13 cellular contexts compared by ENCODE assay signal in the genomic region with DNA sequence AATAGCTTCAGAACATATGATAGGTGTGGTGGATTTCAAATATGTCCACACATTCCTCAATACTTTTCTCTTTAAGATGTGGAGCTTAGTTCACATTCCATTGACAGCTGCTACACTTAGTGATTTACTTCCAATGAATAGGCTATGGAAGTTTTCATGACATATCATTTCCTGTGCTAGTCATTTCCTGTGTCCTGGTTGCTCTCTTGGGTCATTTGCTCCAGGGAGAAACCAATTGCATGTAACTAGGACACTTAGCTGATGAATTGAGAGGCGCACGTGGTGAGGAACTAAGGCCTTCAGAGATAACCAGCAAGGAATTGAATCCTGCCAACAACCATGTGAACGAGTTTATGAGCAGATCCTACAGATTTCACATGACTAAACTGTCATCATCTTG.
DNase-seq lines count a peak whose midpoint lies in the region; ATAC-seq and TF ChIP-seq lines count a peak whose summit lies in the region.
"Had no signal": no experiment of that assay in that cellular context is flagged by ENCODE, and none has a peak within 500 bp of the region (broad histone marks: within the 10 kb centered on the region; RNA-seq: fewer than 3 reads in every experiment).

No MANE protein-coding gene starts in this region.

- H3K36me3 Mint-ChIP-seq in T-cell: no peaks in the 10 kb centered on the region
- H3K36me3 Mint-ChIP-seq in Caco-2 (ENCODE audit: insufficient read depth, unreplicated experiment): peaks cover 6% of the 10 kb centered on the region
- H3K36me3 Mint-ChIP-seq: activated naive CD8-positive, alpha-beta T cell had no signal

- DNase-seq in AG10803 (ENCODE audit: low read depth) (peak; percentile 69), MG63 (peak; percentile 10), choroid plexus epithelial cell (ENCODE audit: low read depth) (peak; percentile 62), left kidney (ENCODE audit: low read depth, low spot score) (peak; percentile 12), NCI-H524 treated with DMSO at 0.1 percent for 48 hours (lab: John Stamatoyannopoulos, UW) (no peak), T-cell (no peak), Caco-2 (no peak), GM20000 (ENCODE audit: low spot score) (no peak)
- DNase-seq: NCI-H1694, NCI-H526 treated with DMSO at 0.1 percent for 48 hours, SHP77 had no signal

- H3K4me1 ChIP-seq in Caco-2: peaks cover 13% of the 10 kb centered on the region

- CTCF ChIA-PET in T-cell (lab: Charles Lee): no interaction called here
- CTCF ChIA-PET in Caco-2 (lab: Charles Lee): no interaction called here

- H3K4me3 ChIP-seq in AG10803 (ENCODE audit: low read length) (no peak overlapping the region), MG63 (no peak overlapping the region), choroid plexus epithelial cell (ENCODE audit: low read depth, low read length) (no peak overlapping the region), Caco-2 (ENCODE audit: low read depth, low read length) (no peak overlapping the region)

- no peaks in the 10 kb centered on the region for H3K36me3 ChIP-seq in MG63
- no peaks in the 10 kb centered on the region for H3K36me3 ChIP-seq in Caco-2 (ENCODE audit: control insufficient read depth, insufficient read depth, low read length)

- no peak for TF ChIP-seq CTCF in AG10803 (conservative IDR thresholded peaks at IDR 0.05; ENCODE audit: low read length)
- TF ChIP-seq CTCF in choroid plexus epithelial cell (conservative IDR thresholded peaks at IDR 0.05; ENCODE audit: low read depth, low read length): no peak
- TF ChIP-seq CTCF in Caco-2 (IDR thresholded peaks at IDR 0.05; ENCODE audit: insufficient read depth in 1 of 2, low read depth in 1 of 2, low read length in 1 of 2, severe bottlenecking in 1 of 2, unreplicated experiment in 1 of 2): no peak
- TF ChIP-seq CTCF in GM20000 (IDR thresholded peaks at IDR 0.05; ENCODE audit: extremely low read depth, missing control alignments): no peak

- H3K9me3 ChIP-seq in MG63 (no peaks in the 10 kb centered on the region), Caco-2 (no peaks in the 10 kb centered on the region)

- H3K27me3 ChIP-seq in MG63: no peaks in the 10 kb centered on the region
- no peaks in the 10 kb centered on the region for H3K27me3 ChIP-seq in Caco-2 (replicated peaks; ENCODE audit: control insufficient read depth, insufficient read depth, low read length)

- H3K4me3 Mint-ChIP-seq in T-cell: no peak overlapping the region
- H3K4me3 Mint-ChIP-seq in Caco-2 (ENCODE audit: unreplicated experiment): no peak overlapping the region
- H3K4me3 Mint-ChIP-seq: activated naive CD8-positive, alpha-beta T cell had no signal

- no peak for ATAC-seq in T-cell (replicated peaks in 1 of 4)

- H3K9me3 Mint-ChIP-seq in T-cell (no peaks in the 10 kb centered on the region), Caco-2 (ENCODE audit: unreplicated experiment) (no peaks in the 10 kb centered on the region)

- peaks cover 0 to 15% of the 10 kb centered on the region in 2 donors for H3K27me3 Mint-ChIP-seq in T-cell
- H3K27me3 Mint-ChIP-seq in Caco-2 (ENCODE audit: insufficient read depth, unreplicated experiment): no peaks in the 10 kb centered on the region
- H3K27me3 Mint-ChIP-seq: progenitor cell of endocrine pancreas had no signal

- H3K4me1 Mint-ChIP-seq in T-cell (no peaks in the 10 kb centered on the region), Caco-2 (ENCODE audit: low read depth, unreplicated experiment) (peaks cover 15% of the 10 kb centered on the region)

- H3K27ac Mint-ChIP-seq in T-cell (no peak overlapping the region), Caco-2 (ENCODE audit: unreplicated experiment) (no peak overlapping the region)
- H3K27ac Mint-ChIP-seq: activated naive CD8-positive, alpha-beta T cell; progenitor cell of endocrine pancreas had no signal

- no TSS peak for BruUV-seq in Caco-2 (replicated peaks; lab: Mats Ljungman, UMichigan)

- POLR2A ChIA-PET in T-cell (lab: Charles Lee) (no interaction called here), Caco-2 (lab: Charles Lee) (no interaction called here)

- intact Hi-C loops in Caco-2 (cut with micrococcal nuclease; ENCODE audit: unreplicated experiment): no loop called here

Comparison
In these comparisons a context has a peak if more than half of its experiments do, and no peak if none do; other contexts are left out.
1. DNase-seq: peak in AG10803 (single experiment), MG63 (single experiment), choroid plexus epithelial cell (single experiment) and left kidney (single experiment); none in NCI-H524 treated with DMSO at 0.1 percent for 48 hours (single experiment), T-cell (0 of 34), Caco-2 (0 of 2) and GM20000 (single experiment).